ENCODE assay signal across 1 cellular context in genomic region chr3:88189361-88189810, GRCh38.
A peak's percentile ranks its signal among the peaks of the same experiment; 100 is the strongest.
TF ChIP-seq lines count a peak whose summit lies in the region.

No MANE protein-coding gene starts in this region.

TF ChIP-seq in GM12878, 131 proteins besides CTCF, POLR2A, EP300 and RAD21 (continued from another document):
- 0 out of 2 replicates have a peak, but pooled peaks have one; percentile 20 for TF ChIP-seq DPF2 (IDR thresholded peaks at IDR 0.05)
- peak; percentile 27; the same call in 1 of the 2 replicates for TF ChIP-seq RUNX3 (IDR thresholded peaks at IDR 0.05; ENCODE audit: low read length)
- peak in 1 of 2 experiments; percentile 21; a peak in 1 of 4 replicates for TF ChIP-seq IKZF2 (IDR thresholded peaks at IDR 0.05)
- TF ChIP-seq SPI1 (IDR thresholded peaks at IDR 0.05; ENCODE audit: borderline replicate concordance, insufficient read depth, low read depth, low read length): no peak
- TF ChIP-seq JUNB (IDR thresholded peaks at IDR 0.05): peak; percentile 77
- peak; percentile 34; the same call in 1 of the 2 replicates for TF ChIP-seq NFIC (IDR thresholded peaks at IDR 0.05; ENCODE audit: low read depth, low read length)
- peak; percentile 97 for TF ChIP-seq ZBTB33 (IDR thresholded peaks at IDR 0.05)
- no peak for TF ChIP-seq CBFB (IDR thresholded peaks at IDR 0.05; ENCODE audit: low read depth)
- peak; percentile 87 for TF ChIP-seq PKNOX1 (IDR thresholded peaks at IDR 0.05)
- TF ChIP-seq, protein P1, sequence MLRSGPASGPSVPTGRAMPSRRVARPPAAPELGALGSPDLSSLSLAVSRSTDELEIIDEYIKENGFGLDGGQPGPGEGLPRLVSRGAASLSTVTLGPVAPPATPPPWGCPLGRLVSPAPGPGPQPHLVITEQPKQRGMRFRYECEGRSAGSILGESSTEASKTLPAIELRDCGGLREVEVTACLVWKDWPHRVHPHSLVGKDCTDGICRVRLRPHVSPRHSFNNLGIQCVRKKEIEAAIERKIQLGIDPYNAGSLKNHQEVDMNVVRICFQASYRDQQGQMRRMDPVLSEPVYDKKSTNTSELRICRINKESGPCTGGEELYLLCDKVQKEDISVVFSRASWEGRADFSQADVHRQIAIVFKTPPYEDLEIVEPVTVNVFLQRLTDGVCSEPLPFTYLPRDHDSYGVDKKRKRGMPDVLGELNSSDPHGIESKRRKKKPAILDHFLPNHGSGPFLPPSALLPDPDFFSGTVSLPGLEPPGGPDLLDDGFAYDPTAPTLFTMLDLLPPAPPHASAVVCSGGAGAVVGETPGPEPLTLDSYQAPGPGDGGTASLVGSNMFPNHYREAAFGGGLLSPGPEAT (IDR thresholded peaks at IDR 0.05; ENCODE audit: low read depth): peak; percentile 74
